Comparison of ENCODE assay signal across 15 cellular contexts in the genomic region with DNA sequence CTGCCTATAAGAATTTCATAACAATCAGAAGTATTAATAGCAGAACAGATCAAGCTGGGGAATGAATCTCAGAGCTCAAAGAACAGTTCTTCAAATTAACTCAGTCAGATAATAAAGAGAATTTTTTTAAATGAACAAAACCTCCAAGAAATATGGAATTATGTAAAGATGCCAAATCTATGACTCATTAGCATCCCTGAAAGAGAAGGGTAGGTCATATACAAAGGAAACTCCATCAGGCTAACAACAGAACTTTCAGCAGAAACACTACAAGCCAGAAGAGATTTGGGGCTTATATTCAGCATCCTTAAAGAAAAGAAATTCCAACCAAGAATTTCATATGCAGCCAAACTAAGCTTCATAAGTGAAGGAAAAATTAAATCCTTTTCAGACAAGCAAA.
"Had no signal": no experiment of that assay in that cellular context is flagged by ENCODE, and none has a peak within 500 bp of the region (broad histone marks: within the 10 kb centered on the region; RNA-seq: fewer than 3 reads in every experiment).

No MANE protein-coding gene starts in this region.

- DNase-seq: activated CD4-positive, alpha-beta T cell treated with anti-CD3 and anti-CD28 coated beads, Interleukin-2, amount 10 ng/mL, durations not matched to agents 7 days and 5 days; activated naive CD4-positive, alpha-beta T cell treated with Interleukin-2 at 50 U/mL for 16 hours; colonic mucosa; effector CD4-positive, alpha-beta T cell; esophagus squamous epithelium; kidney; left lung; mucosa of descending colon; naive thymus-derived CD4-positive, alpha-beta T cell; stimulated activated CD4-positive, alpha-beta T cell treated with anti-CD3 and anti-CD28 coated beads, Interleukin-15, amount 100 ng/mL, for 24 hours; stimulated activated CD4-positive, alpha-beta T cell treated with anti-CD3 and anti-CD28 coated beads, Interleukin-4, amount 100 ng/mL, for 1 hour; stimulated activated naive B cell treated with anti-CD40 and anti-IgM and Interleukin-4, amounts not matched to agents 10 μg/mL and 1 μg/mL and 100 μg/mL, for 72 hours; thyroid gland had no signal

- H3K4me3 ChIP-seq: ascending aorta, colonic mucosa, esophagus squamous epithelium, hepatocyte, left lung, mucosa of descending colon, thyroid gland had no signal

- ATAC-seq: left lung; mucosa of descending colon; naive thymus-derived CD4-positive, alpha-beta T cell; stimulated activated naive B cell treated with anti-CD40 and anti-IgM and Interleukin-4, amounts not matched to agents 10 μg/mL and 1 μg/mL and 100 μg/mL, for 72 hours had no signal
